ENCODE assay signal across 1 cellular context in genomic region chr18:58254873-58255511, GRCh38.
TF ChIP-seq lines count a peak whose summit lies in the region.

No MANE protein-coding gene starts in this region.

TF ChIP-seq in H1, 55 proteins besides CTCF, POLR2A, EP300 and RAD21 (continued from another document):
- TF ChIP-seq MAX (IDR thresholded peaks at IDR 0.05) (peak; percentile 43), POU5F1 (IDR thresholded peaks at IDR 0.05; ENCODE audit: low read depth, low read length) (0 out of 2 replicates have a peak, but pooled peaks have one; percentile 26), EZH2 (IDR thresholded peaks at IDR 0.05; ENCODE audit: low read depth, low read length, severe bottlenecking) (no peak)
